ENCODE assay signal across 19 cellular contexts in genomic region chr10:79402625-79402946, GRCh38. TPM values are rescaled to one million over a fixed set of nuclear protein-coding genes. Genes with fewer than 3 reads are reported as not detected.
DNase-seq lines count a peak whose midpoint lies in the region; TF ChIP-seq lines count a peak whose summit lies in the region.
"Had no signal": no experiment of that assay in that cellular context is flagged by ENCODE, and none has a peak within 500 bp of the region (broad histone marks: within the 10 kb centered on the region; RNA-seq: fewer than 3 reads in every experiment).

No MANE protein-coding gene starts in this region.

- no peak for DNase-seq in glutamatergic neuron
- DNase-seq in neural crest cell (ENCODE audit: low read depth, low spot score) = no peak
- no peak for DNase-seq in thyroid gland
- DNase-seq in stimulated activated naive CD4-positive, alpha-beta T cell (lab: John Stamatoyannopoulos, UW) = no peak
- no peak for DNase-seq in midbrain (lab: John Stamatoyannopoulos, UW)
- no peak for DNase-seq in stimulated activated CD4-positive, alpha-beta T cell treated with anti-CD3 and anti-CD28 coated beads, Interleukin-12 subunit alpha, Interleukin-12 subunit beta, amount 100 ng/mL, for 4 hours
- no peak for DNase-seq in SHP77 treated with DMSO at 0.1 percent for 48 hours (lab: John Stamatoyannopoulos, UW)
- DNase-seq: activated CD8-positive, alpha-beta memory T cell treated with anti-CD3 and anti-CD28 coated beads, Interleukin-2, amount 10 ng/mL, durations not matched to agents 7 days and 5 days; activated effector memory CD4-positive, alpha-beta T cell treated with anti-CD3 and anti-CD28 coated beads, Interleukin-2, amount 50 U/mL, for 16 hours; hippocampal formation; kidney glomerular epithelial cell; MM.1S; naive B cell; NCI-H1930; transverse colon had no signal

- peaks cover 29% of the 10 kb centered on the region for H3K4me1 Mint-ChIP-seq in glutamatergic neuron (ENCODE audit: low read depth, unreplicated experiment)
- H3K4me1 Mint-ChIP-seq in neural crest cell = peaks cover 85% of the 10 kb centered on the region
- H3K4me1 Mint-ChIP-seq: activated CD8-positive, alpha-beta memory T cell treated with anti-CD3 and anti-CD28 coated beads, Interleukin-2, amount 10 ng/mL, durations not matched to agents 7 days and 5 days had no signal

- H3K27me3 Mint-ChIP-seq in glutamatergic neuron (ENCODE audit: unreplicated experiment) = peaks cover 20% of the 10 kb centered on the region
- no peaks in the 10 kb centered on the region for H3K27me3 Mint-ChIP-seq in neural crest cell (ENCODE audit: low read depth)
- H3K27me3 Mint-ChIP-seq: activated CD8-positive, alpha-beta memory T cell treated with anti-CD3 and anti-CD28 coated beads, Interleukin-2, amount 10 ng/mL, durations not matched to agents 7 days and 5 days had no signal

- H3K4me3 ChIP-seq in thyroid gland (replicated peaks in 1 of 3) = no peak overlapping the region
- H3K4me3 ChIP-seq: HAP-1, SJSA1, transverse colon had no signal

- no peaks in the 10 kb centered on the region for H3K36me3 ChIP-seq in thyroid gland
- H3K36me3 ChIP-seq: BLaER1, HAP-1, transverse colon had no signal

- TF ChIP-seq CTCF in glutamatergic neuron (IDR thresholded peaks at IDR 0.05; ENCODE audit: partially characterized antibody, unreplicated experiment) (no peak), neural crest cell (conservative IDR thresholded peaks at IDR 0.05) (no peak), thyroid gland (IDR thresholded peaks at IDR 0.05) (no peak)

- peak overlapping the region; percentile 14 for H3K4me3 Mint-ChIP-seq in glutamatergic neuron (ENCODE audit: unreplicated experiment)
- H3K4me3 Mint-ChIP-seq in neural crest cell = peak overlapping the region; percentile 72
- H3K4me3 Mint-ChIP-seq: activated CD8-positive, alpha-beta memory T cell treated with anti-CD3 and anti-CD28 coated beads, Interleukin-2, amount 10 ng/mL, durations not matched to agents 7 days and 5 days had no signal

- WGBS in thyroid gland, 2 donors = 95 to 99% methylated on average over 7 of the region's 7 CpGs

- no peaks in the 10 kb centered on the region for H3K9me3 ChIP-seq in thyroid gland
- H3K9me3 ChIP-seq: BLaER1, HAP-1, SJSA1, transverse colon had no signal

- peaks cover 12% of the 10 kb centered on the region for H3K9me3 Mint-ChIP-seq in glutamatergic neuron (ENCODE audit: unreplicated experiment)
- no peaks in the 10 kb centered on the region for H3K9me3 Mint-ChIP-seq in neural crest cell
- H3K9me3 Mint-ChIP-seq: naive B cell had no signal

- H3K36me3 Mint-ChIP-seq in glutamatergic neuron (ENCODE audit: unreplicated experiment) (no peaks in the 10 kb centered on the region), neural crest cell (ENCODE audit: low read depth) (no peaks in the 10 kb centered on the region)
- H3K36me3 Mint-ChIP-seq: activated CD8-positive, alpha-beta memory T cell treated with anti-CD3 and anti-CD28 coated beads, Interleukin-2, amount 10 ng/mL, durations not matched to agents 7 days and 5 days; naive B cell had no signal

- H3K27ac ChIP-seq in angular gyrus (ENCODE audit: low read depth, low read length) (peak overlapping the region; percentile 96), thyroid gland (peak overlapping the region in 2 of 3 donors; percentile 82 to 83)
- H3K27ac ChIP-seq: SJSA1, transverse colon had no signal

- H3K27ac Mint-ChIP-seq in glutamatergic neuron (ENCODE audit: unreplicated experiment) = peak overlapping the region; percentile 31
- peak overlapping the region; percentile 97 for H3K27ac Mint-ChIP-seq in neural crest cell (ENCODE audit: unreplicated experiment)
- H3K27ac Mint-ChIP-seq: activated CD8-positive, alpha-beta memory T cell treated with anti-CD3 and anti-CD28 coated beads, Interleukin-2, amount 10 ng/mL, durations not matched to agents 7 days and 5 days had no signal

- intact Hi-C loops in thyroid gland (cut with DNase I) = no loop called here

- TF ChIP-seq POLR2A in thyroid gland (IDR thresholded peaks at IDR 0.05) = no peak

- peaks cover 75 to 100% of the 10 kb centered on the region in 2 donors for H3K4me1 ChIP-seq in thyroid gland
- H3K4me1 ChIP-seq: BLaER1 had no signal

- no peaks in the 10 kb centered on the region for H3K27me3 ChIP-seq in thyroid gland
- H3K27me3 ChIP-seq: BLaER1, SJSA1, transverse colon had no signal

RNA-seq across cellular contexts. Expression of gene ZCCHC24, which starts 42.8 kb away (rescaled TPM):
- total RNA-seq in glutamatergic neuron (ENCODE audit: unreplicated experiment) = 3.0 TPM
- 24.3 and 26.5 TPM in 2 replicates for total RNA-seq in neural crest cell
- 10 to 100 TPM; 25.4 to 48.8 (median 33.3) TPM for total RNA-seq in thyroid gland

RNA-seq across cellular contexts. Expression of gene PPIF, which starts 55.3 kb away (rescaled TPM):
- 24.2 TPM for total RNA-seq in glutamatergic neuron (ENCODE audit: unreplicated experiment)
- total RNA-seq in neural crest cell = 74.2 and 76.8 TPM in 2 replicates
- total RNA-seq in thyroid gland = 10 to 100 TPM; 31.4 to 70.1 (median 52.3) TPM
